Comparison of ENCODE assay signal across 25 cellular contexts in genomic region chr12:54968181-54968730, GRCh38. TPM values are rescaled to one million over a fixed set of nuclear protein-coding genes. Genes with fewer than 3 reads are reported as not detected.
DNase-seq lines count a peak whose midpoint lies in the region; ATAC-seq and TF ChIP-seq lines count a peak whose summit lies in the region.
"Had no signal": no experiment of that assay in that cellular context is flagged by ENCODE, and none has a peak within 500 bp of the region (broad histone marks: within the 10 kb centered on the region; RNA-seq: fewer than 3 reads in every experiment).

No MANE protein-coding gene starts in this region.

- no peak overlapping the region for H2AFZ ChIP-seq in DND-41 (ENCODE audit: low read depth, low read length)

- H3K4me3 ChIP-seq in DND-41 (ENCODE audit: low read depth in 1 of 2, low read length in 2 of 2): 0 out of 4 replicates have a peak overlapping the region, but pooled peaks of 1 of the 2 experiments have one; percentile 5
- peak overlapping the region; percentile 15 for H3K4me3 ChIP-seq in effector memory CD4-positive, alpha-beta T cell (ENCODE audit: insufficient read depth, low read depth, low read length, poor library complexity, severe bottlenecking)
- H3K4me3 ChIP-seq: HAP-1, pancreas, Peyer's patch, right lobe of liver, SJSA1, vagina had no signal

- intact Hi-C loops in activated CD4-positive, alpha-beta T cell treated with anti-CD3 and anti-CD28 coated beads for 36 hours (cut with DNase I, micrococcal nuclease): loop anchor here in 1 of 2 experiments (2.0 kb wide), 1 partner anchor 15 kb away; no protein-coding TSS in a partner anchor
- intact Hi-C loops in activated CD4-positive, alpha-beta memory T cell treated with anti-CD3 and anti-CD28 coated beads for 36 hours (cut with micrococcal nuclease): no loop called here

- peaks cover 72% of the 10 kb centered on the region for H3K36me3 Mint-ChIP-seq in activated CD4-positive, alpha-beta T cell treated with anti-CD3 and anti-CD28 coated beads for 36 hours (ENCODE audit: low read depth)
- H3K36me3 Mint-ChIP-seq in activated CD4-positive, alpha-beta memory T cell treated with anti-CD3 and anti-CD28 coated beads for 36 hours: peaks cover 72% of the 10 kb centered on the region

- peak overlapping the region; percentile 20; the same call in 1 of the 2 replicates for H3K9ac ChIP-seq in DND-41 (ENCODE audit: low read depth, low read length)
- H3K9ac ChIP-seq: KMS-11 had no signal

- POLR2A ChIA-PET in activated CD4-positive, alpha-beta T cell treated with anti-CD3 and anti-CD28 coated beads for 36 hours (lab: Charles Lee): no interaction called here
- POLR2A ChIA-PET in activated CD4-positive, alpha-beta memory T cell treated with anti-CD3 and anti-CD28 coated beads for 36 hours (lab: Charles Lee): no interaction called here

- H4K20me1 ChIP-seq in DND-41 (ENCODE audit: insufficient read depth, low read length): no peaks in the 10 kb centered on the region

- H3K79me2 ChIP-seq in DND-41 (ENCODE audit: insufficient read depth, low read length): peaks cover 32% of the 10 kb centered on the region

- H3K4me1 Mint-ChIP-seq in activated CD4-positive, alpha-beta T cell treated with anti-CD3 and anti-CD28 coated beads for 36 hours: peaks cover 60% of the 10 kb centered on the region
- H3K4me1 Mint-ChIP-seq in activated CD4-positive, alpha-beta memory T cell treated with anti-CD3 and anti-CD28 coated beads for 36 hours (ENCODE audit: low read depth): peaks cover 73% of the 10 kb centered on the region

- no peaks in the 10 kb centered on the region for H3K27me3 Mint-ChIP-seq in activated CD4-positive, alpha-beta T cell treated with anti-CD3 and anti-CD28 coated beads for 36 hours
- no peaks in the 10 kb centered on the region for H3K27me3 Mint-ChIP-seq in activated CD4-positive, alpha-beta memory T cell treated with anti-CD3 and anti-CD28 coated beads for 36 hours

- no peak overlapping the region for H3K4me3 Mint-ChIP-seq in activated CD4-positive, alpha-beta T cell treated with anti-CD3 and anti-CD28 coated beads for 36 hours
- H3K4me3 Mint-ChIP-seq in activated CD4-positive, alpha-beta memory T cell treated with anti-CD3 and anti-CD28 coated beads for 36 hours: no peak overlapping the region
- H3K4me3 Mint-ChIP-seq: nephron had no signal

- H3K9me3 Mint-ChIP-seq in activated CD4-positive, alpha-beta T cell treated with anti-CD3 and anti-CD28 coated beads for 36 hours (ENCODE audit: low read depth): no peaks in the 10 kb centered on the region
- H3K9me3 Mint-ChIP-seq in activated CD4-positive, alpha-beta memory T cell treated with anti-CD3 and anti-CD28 coated beads for 36 hours: no peaks in the 10 kb centered on the region
- H3K9me3 Mint-ChIP-seq: nephron had no signal

- peaks cover 79% of the 10 kb centered on the region for H3K36me3 ChIP-seq in DND-41 (ENCODE audit: insufficient read depth, low read length)
- peaks cover 60% of the 10 kb centered on the region for H3K36me3 ChIP-seq in effector memory CD4-positive, alpha-beta T cell (ENCODE audit: control insufficient read depth, insufficient read depth, low read length)
- H3K36me3 ChIP-seq: BE2C, HAP-1, pancreas, Peyer's patch, right lobe of liver, SJSA1, vagina had no signal

- CTCF ChIA-PET in activated CD4-positive, alpha-beta T cell treated with anti-CD3 and anti-CD28 coated beads for 36 hours (lab: Charles Lee): interaction anchor here (0.7 to 12.3 kb wide), 5 partner anchors 9 to 218 kb away, joined by 3 to 123 read pairs (median 10); no protein-coding TSS in a partner anchor
- CTCF ChIA-PET in activated CD4-positive, alpha-beta memory T cell treated with anti-CD3 and anti-CD28 coated beads for 36 hours (lab: Charles Lee): interaction anchor here (1.2 to 10.0 kb wide), 5 partner anchors 10 to 220 kb away, joined by 3 to 55 read pairs (median 8); no protein-coding TSS in a partner anchor

- DNase-seq in activated CD4-positive, alpha-beta T cell treated with anti-CD3 and anti-CD28 coated beads for 36 hours: no peak
- no peak for DNase-seq in activated CD4-positive, alpha-beta T cell treated with anti-CD3 and anti-CD28 coated beads, Interleukin-2, amount 50 U/mL, for 1 hour
- DNase-seq in DND-41 (no peak), anterior cingulate cortex (lab: John Stamatoyannopoulos, UW) (no peak), AML-193 (lab: John Stamatoyannopoulos, UW) (no peak)
- no peak for DNase-seq in activated CD4-positive, alpha-beta memory T cell treated with anti-CD3 and anti-CD28 coated beads for 36 hours
- no peak for DNase-seq in effector memory CD4-positive, alpha-beta T cell
- DNase-seq: 8988T; aorta; BE2C; effector CD8-positive, alpha-beta T cell; NCI-H1930; NCI-H345; pancreas; right lobe of liver; T-helper 9 cell had no signal

- H3K27ac Mint-ChIP-seq in activated CD4-positive, alpha-beta T cell treated with anti-CD3 and anti-CD28 coated beads for 36 hours: peak overlapping the region; percentile 58
- H3K27ac Mint-ChIP-seq in activated CD4-positive, alpha-beta memory T cell treated with anti-CD3 and anti-CD28 coated beads for 36 hours: peak overlapping the region; percentile 64
- H3K27ac Mint-ChIP-seq: nephron had no signal

- ATAC-seq in activated CD4-positive, alpha-beta T cell treated with anti-CD3 and anti-CD28 coated beads for 36 hours: no peak
- peak; percentile 83 for ATAC-seq in DND-41 (ENCODE audit: insufficient read depth, low read depth)
- ATAC-seq in HG02588 (IDR thresholded peaks at IDR 0.05; ENCODE audit: unreplicated experiment): no peak
- ATAC-seq: pancreas, right lobe of liver had no signal

- TF ChIP-seq CTCF in DND-41 (IDR thresholded peaks at IDR 0.05; ENCODE audit: borderline replicate concordance, extremely low read depth, low read length, poor library complexity, severe bottlenecking): no peak

- H3K27me3 ChIP-seq in DND-41 (ENCODE audit: insufficient read depth, low read length, poor library complexity): no peaks in the 10 kb centered on the region
- no peaks in the 10 kb centered on the region for H3K27me3 ChIP-seq in effector memory CD4-positive, alpha-beta T cell (replicated peaks; ENCODE audit: control insufficient read depth, insufficient read depth, low read length, poor library complexity, severe bottlenecking)
- H3K27me3 ChIP-seq: Peyer's patch, right lobe of liver, vagina had no signal

- H3K4me2 ChIP-seq in DND-41 (ENCODE audit: insufficient read depth, low read length): peak overlapping the region; percentile 38
- H3K4me2 ChIP-seq: KMS-11 had no signal

- H3K27ac ChIP-seq in DND-41 (ENCODE audit: low read length): peak overlapping the region; percentile 62
- peak overlapping the region; percentile 55 for H3K27ac ChIP-seq in effector memory CD4-positive, alpha-beta T cell (ENCODE audit: insufficient read depth, low read length, poor library complexity, severe bottlenecking)
- H3K27ac ChIP-seq: KMS-11, pancreas, right lobe of liver, SJSA1, vagina had no signal

- no peaks in the 10 kb centered on the region for H3K9me3 ChIP-seq in DND-41 (ENCODE audit: insufficient read depth, low read length, severe bottlenecking)
- no peaks in the 10 kb centered on the region for H3K9me3 ChIP-seq in effector memory CD4-positive, alpha-beta T cell (ENCODE audit: control insufficient read depth, low read length)
- H3K9me3 ChIP-seq: BE2C, HAP-1, pancreas, Peyer's patch, right lobe of liver, SJSA1, vagina had no signal

- peaks cover 52% of the 10 kb centered on the region for H3K4me1 ChIP-seq in DND-41 (ENCODE audit: insufficient read depth, low read length)
- H3K4me1 ChIP-seq in effector memory CD4-positive, alpha-beta T cell (ENCODE audit: control insufficient read depth, insufficient read depth, low read length, poor library complexity, severe bottlenecking): peaks cover 30% of the 10 kb centered on the region
- H3K4me1 ChIP-seq: BE2C, HAP-1, pancreas, Peyer's patch, right lobe of liver, SJSA1, vagina had no signal

RNA-seq across cellular contexts. Expression of gene TESPA1, which starts 16.3 kb away (rescaled TPM):
- 100 to 1,000 TPM in 1 of 2 experiments, 10 to 100 TPM in 1; 81.0 to 107 TPM for total RNA-seq in activated CD4-positive, alpha-beta T cell treated with anti-CD3 and anti-CD28 coated beads for 36 hours
- total RNA-seq in activated CD4-positive, alpha-beta memory T cell treated with anti-CD3 and anti-CD28 coated beads for 36 hours: 10 to 100 TPM; 73.9 to 74.8 TPM
- total RNA-seq: cerebellum had no signal

RNA-seq across cellular contexts. Expression of gene NEUROD4, which starts 51.5 kb away (rescaled TPM):
- total RNA-seq in activated CD4-positive, alpha-beta T cell treated with anti-CD3 and anti-CD28 coated beads for 36 hours: not detected
- total RNA-seq in activated CD4-positive, alpha-beta memory T cell treated with anti-CD3 and anti-CD28 coated beads for 36 hours: not detected
- total RNA-seq: aorta, mesenteric fat pad, pancreas, Peyer's patch, right lobe of liver, SJSA1, vagina had no signal
